In genomic region chr1:166972193-166972592, GRCh38 we compare ENCODE assay signal across 18 cellular contexts. TPM values are rescaled to one million over a fixed set of nuclear protein-coding genes. Genes with fewer than 3 reads are reported as not detected.
DNase-seq lines count a peak whose midpoint lies in the region; TF ChIP-seq lines count a peak whose summit lies in the region.
"Had no signal": no experiment of that assay in that cellular context is flagged by ENCODE, and none has a peak within 500 bp of the region (broad histone marks: within the 10 kb centered on the region; RNA-seq: fewer than 3 reads in every experiment).

No MANE protein-coding gene starts in this region.

- peak overlapping the region; percentile 4 for H3K4me3 ChIP-seq in neural progenitor cell
- H3K4me3 ChIP-seq: MG63 had no signal

- intact Hi-C loops in activated T-helper 1 cell treated with anti-CD3 and anti-CD28 coated beads, Interleukin-12 subunit alpha, Interleukin-12 subunit beta, Interleukin-2, Interleukin-4 antibody, amounts not matched to agents 30 ng/mL and 10 ng/mL and 1 ng/mL, durations not matched to agents 14 hours and 24 hours and 36 hours (cut with micrococcal nuclease): loop anchor here (5.0 kb wide), 1 partner anchor 70 kb away; no protein-coding TSS in a partner anchor

- no peaks in the 10 kb centered on the region for H3K9me3 Mint-ChIP-seq in T-helper 1 cell treated with Interleukin-12 subunit alpha and Interleukin-12 subunit beta and Interleukin-4 antibody, amounts not matched to agents 30 μg/mL and 1 μg/mL, for 36 hours
- H3K9me3 Mint-ChIP-seq in activated T-helper 1 cell treated with anti-CD3 and anti-CD28 coated beads, Interleukin-12 subunit alpha, Interleukin-12 subunit beta, Interleukin-2, Interleukin-4 antibody, amounts not matched to agents 30 ng/mL and 10 ng/mL and 1 ng/mL, durations not matched to agents 14 hours and 24 hours and 36 hours: no peaks in the 10 kb centered on the region
- H3K9me3 Mint-ChIP-seq in neural progenitor cell: peaks cover 3% of the 10 kb centered on the region
- H3K9me3 Mint-ChIP-seq in T-helper 2 cell treated with Interferon-gamma antibody and Interleukin-4, amounts not matched to agents 5 μg/mL and 100 μg/mL, for 36 hours: no peaks in the 10 kb centered on the region

- H3K27me3 ChIP-seq in neural progenitor cell: peaks cover 37% of the 10 kb centered on the region

- H3K9ac ChIP-seq in neural progenitor cell: no peak overlapping the region
- H3K9ac ChIP-seq: KMS-11 had no signal

- TF ChIP-seq CTCF in neural progenitor cell (IDR thresholded peaks at IDR 0.05): no peak

- no peaks in the 10 kb centered on the region for H3K9me3 ChIP-seq in neural progenitor cell (ENCODE audit: low read depth)
- H3K9me3 ChIP-seq: MG63 had no signal

- no peaks in the 10 kb centered on the region for H3K36me3 ChIP-seq in neural progenitor cell
- H3K36me3 ChIP-seq: MG63 had no signal

- no peaks in the 10 kb centered on the region for H4K20me1 ChIP-seq in neural progenitor cell (ENCODE audit: low read depth)

- H3K4me1 ChIP-seq in neural progenitor cell: peaks cover 41% of the 10 kb centered on the region

- H3K79me2 ChIP-seq in neural progenitor cell (ENCODE audit: low read depth): no peaks in the 10 kb centered on the region

- H3K4me3 Mint-ChIP-seq in T-helper 1 cell treated with Interleukin-12 subunit alpha and Interleukin-12 subunit beta and Interleukin-4 antibody, amounts not matched to agents 30 μg/mL and 1 μg/mL, for 36 hours: peak overlapping the region; percentile 6
- peak overlapping the region; percentile 1 for H3K4me3 Mint-ChIP-seq in activated T-helper 1 cell treated with anti-CD3 and anti-CD28 coated beads, Interleukin-12 subunit alpha, Interleukin-12 subunit beta, Interleukin-2, Interleukin-4 antibody, amounts not matched to agents 30 ng/mL and 10 ng/mL and 1 ng/mL, durations not matched to agents 14 hours and 24 hours and 36 hours
- peak overlapping the region; percentile 99 for H3K4me3 Mint-ChIP-seq in neural progenitor cell
- no peak overlapping the region for H3K4me3 Mint-ChIP-seq in T-helper 2 cell treated with Interferon-gamma antibody and Interleukin-4, amounts not matched to agents 5 μg/mL and 100 μg/mL, for 36 hours

- H3F3A ChIP-seq in neural progenitor cell (ENCODE audit: low read depth): peaks cover 24% of the 10 kb centered on the region

- H3K36me3 Mint-ChIP-seq in T-helper 1 cell treated with Interleukin-12 subunit alpha and Interleukin-12 subunit beta and Interleukin-4 antibody, amounts not matched to agents 30 μg/mL and 1 μg/mL, for 36 hours (ENCODE audit: low read depth): no peaks in the 10 kb centered on the region
- peaks cover 3% of the 10 kb centered on the region for H3K36me3 Mint-ChIP-seq in activated T-helper 1 cell treated with anti-CD3 and anti-CD28 coated beads, Interleukin-12 subunit alpha, Interleukin-12 subunit beta, Interleukin-2, Interleukin-4 antibody, amounts not matched to agents 30 ng/mL and 10 ng/mL and 1 ng/mL, durations not matched to agents 14 hours and 24 hours and 36 hours (ENCODE audit: low read depth)
- H3K36me3 Mint-ChIP-seq in neural progenitor cell: peaks cover 19% of the 10 kb centered on the region
- H3K36me3 Mint-ChIP-seq in T-helper 2 cell treated with Interferon-gamma antibody and Interleukin-4, amounts not matched to agents 5 μg/mL and 100 μg/mL, for 36 hours (ENCODE audit: low read depth): no peaks in the 10 kb centered on the region

- peak overlapping the region; percentile 91 for H3K4me2 ChIP-seq in neural progenitor cell
- H3K4me2 ChIP-seq: KMS-11 had no signal

- no peak overlapping the region for H3K27ac Mint-ChIP-seq in T-helper 1 cell treated with Interleukin-12 subunit alpha and Interleukin-12 subunit beta and Interleukin-4 antibody, amounts not matched to agents 30 μg/mL and 1 μg/mL, for 36 hours
- no peak overlapping the region for H3K27ac Mint-ChIP-seq in activated T-helper 1 cell treated with anti-CD3 and anti-CD28 coated beads, Interleukin-12 subunit alpha, Interleukin-12 subunit beta, Interleukin-2, Interleukin-4 antibody, amounts not matched to agents 30 ng/mL and 10 ng/mL and 1 ng/mL, durations not matched to agents 14 hours and 24 hours and 36 hours
- H3K27ac Mint-ChIP-seq in neural progenitor cell: peak overlapping the region; percentile 85
- no peak overlapping the region for H3K27ac Mint-ChIP-seq in T-helper 2 cell treated with Interferon-gamma antibody and Interleukin-4, amounts not matched to agents 5 μg/mL and 100 μg/mL, for 36 hours

- peaks cover 24% of the 10 kb centered on the region for H3K27me3 Mint-ChIP-seq in T-helper 1 cell treated with Interleukin-12 subunit alpha and Interleukin-12 subunit beta and Interleukin-4 antibody, amounts not matched to agents 30 μg/mL and 1 μg/mL, for 36 hours (ENCODE audit: low read depth)
- H3K27me3 Mint-ChIP-seq in activated T-helper 1 cell treated with anti-CD3 and anti-CD28 coated beads, Interleukin-12 subunit alpha, Interleukin-12 subunit beta, Interleukin-2, Interleukin-4 antibody, amounts not matched to agents 30 ng/mL and 10 ng/mL and 1 ng/mL, durations not matched to agents 14 hours and 24 hours and 36 hours (ENCODE audit: insufficient read depth): peaks cover 29% of the 10 kb centered on the region
- peaks cover 3% of the 10 kb centered on the region for H3K27me3 Mint-ChIP-seq in neural progenitor cell (ENCODE audit: insufficient read depth, low read depth)
- peaks cover 20% of the 10 kb centered on the region for H3K27me3 Mint-ChIP-seq in T-helper 2 cell treated with Interferon-gamma antibody and Interleukin-4, amounts not matched to agents 5 μg/mL and 100 μg/mL, for 36 hours (ENCODE audit: low read depth)

- H3K4me1 Mint-ChIP-seq in T-helper 1 cell treated with Interleukin-12 subunit alpha and Interleukin-12 subunit beta and Interleukin-4 antibody, amounts not matched to agents 30 μg/mL and 1 μg/mL, for 36 hours (ENCODE audit: low read depth): peaks cover 44% of the 10 kb centered on the region
- H3K4me1 Mint-ChIP-seq in activated T-helper 1 cell treated with anti-CD3 and anti-CD28 coated beads, Interleukin-12 subunit alpha, Interleukin-12 subunit beta, Interleukin-2, Interleukin-4 antibody, amounts not matched to agents 30 ng/mL and 10 ng/mL and 1 ng/mL, durations not matched to agents 14 hours and 24 hours and 36 hours (ENCODE audit: low read depth): peaks cover 77% of the 10 kb centered on the region
- H3K4me1 Mint-ChIP-seq in neural progenitor cell: peaks cover 69% of the 10 kb centered on the region
- peaks cover 48% of the 10 kb centered on the region for H3K4me1 Mint-ChIP-seq in T-helper 2 cell treated with Interferon-gamma antibody and Interleukin-4, amounts not matched to agents 5 μg/mL and 100 μg/mL, for 36 hours (ENCODE audit: low read depth)

- DNase-seq in T-helper 1 cell (no peak), NCI-H1105 treated with DMSO at 0.1 percent for 48 hours (lab: John Stamatoyannopoulos, UW) (peak; percentile 54), neural progenitor cell (ENCODE audit: low spot score) (no peak), 8988T (no peak)
- DNase-seq in activated T-helper 1 cell treated with anti-CD3 and anti-CD28 coated beads, Interleukin-12 subunit alpha, Interleukin-12 subunit beta, Interleukin-2, Interleukin-4 antibody, amounts not matched to agents 30 ng/mL and 10 ng/mL and 1 ng/mL, durations not matched to agents 14 hours and 24 hours and 36 hours (ENCODE audit: low spot score): no peak
- DNase-seq in T-helper 2 cell treated with Interferon-gamma antibody and Interleukin-4, amounts not matched to agents 5 μg/mL and 100 μg/mL, for 36 hours (ENCODE audit: low spot score): no peak
- DNase-seq in NK-92 treated with Interleukin-12 subunit alpha and Interleukin-12 subunit beta, amount 100 ng/mL, for 24 hours (lab: John Stamatoyannopoulos, UW): no peak
- DNase-seq: C1 segment of cervical spinal cord, EL, MG63, NCI-H1436, NCI-H2171, NCI-H510A, NCI-H82, SIG-M5 had no signal

- H2AFZ ChIP-seq in neural progenitor cell (replicated peaks): peak overlapping the region; percentile 61

- H3K27ac ChIP-seq in neural progenitor cell: no peak overlapping the region
- H3K27ac ChIP-seq: KMS-11 had no signal

RNA-seq across cellular contexts. Expression of gene ILDR2, which starts 3.1 kb away (rescaled TPM):
- total RNA-seq in activated T-helper 1 cell treated with anti-CD3 and anti-CD28 coated beads, Interleukin-12 subunit alpha, Interleukin-12 subunit beta, Interleukin-2, Interleukin-4 antibody, amounts not matched to agents 30 ng/mL and 10 ng/mL and 1 ng/mL, durations not matched to agents 14 hours and 24 hours and 36 hours: 11.3 and 14.4 TPM in 2 replicates
- 34.3 and 42.1 TPM in 2 replicates for total RNA-seq in neural progenitor cell (ENCODE audit: low replicate concordance)

RNA-seq across cellular contexts. Expression of gene MAEL, which starts 16.9 kb away (rescaled TPM):
- not detected in 2 replicates for total RNA-seq in activated T-helper 1 cell treated with anti-CD3 and anti-CD28 coated beads, Interleukin-12 subunit alpha, Interleukin-12 subunit beta, Interleukin-2, Interleukin-4 antibody, amounts not matched to agents 30 ng/mL and 10 ng/mL and 1 ng/mL, durations not matched to agents 14 hours and 24 hours and 36 hours
- 1.2 TPM in 1 of 2 replicates, not detected in the other for total RNA-seq in neural progenitor cell (ENCODE audit: low replicate concordance)
- total RNA-seq: HepG2 had no signal
